1 cellular context compared by ENCODE assay signal in the genomic region with DNA sequence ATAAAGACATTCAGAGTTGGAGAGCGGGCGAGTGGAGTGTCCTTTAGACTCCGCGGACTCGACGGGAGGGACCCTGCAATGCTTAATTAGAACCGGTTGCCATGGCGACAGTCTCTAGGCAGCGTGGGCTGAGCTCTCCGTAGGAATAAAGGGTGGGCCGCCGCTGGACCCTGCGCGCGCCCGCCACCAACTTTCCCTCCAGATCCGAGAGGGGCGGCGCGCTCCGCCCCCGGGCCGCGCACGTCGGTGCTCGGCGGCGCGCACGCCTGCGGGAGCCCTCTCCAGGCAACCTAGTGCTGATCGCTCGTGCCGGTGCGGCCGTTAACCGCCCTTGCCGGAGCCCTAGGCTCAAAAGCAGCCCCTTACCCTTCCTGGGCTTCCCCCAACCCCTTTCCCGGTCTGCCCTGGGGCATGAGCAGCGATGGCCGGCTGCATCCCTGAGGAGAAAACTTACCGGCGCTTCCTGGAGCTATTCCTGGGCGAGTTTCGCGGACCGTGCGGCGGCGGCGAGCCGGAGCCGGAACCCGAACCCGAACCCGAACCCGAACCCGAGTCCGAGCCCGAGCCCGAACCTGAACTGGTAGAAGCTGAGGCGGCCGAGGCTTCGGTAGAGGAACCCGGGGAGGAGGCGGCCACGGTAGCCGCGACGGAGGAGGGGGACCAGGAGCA.
A peak's percentile ranks its signal among the peaks of the same experiment; 100 is the strongest.
TF ChIP-seq lines count a peak whose summit lies in the region.

A gene (plus strand): TSS at position 278 of the 669 bp plus-strand sequence.

TF ChIP-seq in K562, 482 proteins besides CTCF, POLR2A, EP300 and RAD21 (continued from another document and continues in another):
- TF ChIP-seq, protein P1, sequence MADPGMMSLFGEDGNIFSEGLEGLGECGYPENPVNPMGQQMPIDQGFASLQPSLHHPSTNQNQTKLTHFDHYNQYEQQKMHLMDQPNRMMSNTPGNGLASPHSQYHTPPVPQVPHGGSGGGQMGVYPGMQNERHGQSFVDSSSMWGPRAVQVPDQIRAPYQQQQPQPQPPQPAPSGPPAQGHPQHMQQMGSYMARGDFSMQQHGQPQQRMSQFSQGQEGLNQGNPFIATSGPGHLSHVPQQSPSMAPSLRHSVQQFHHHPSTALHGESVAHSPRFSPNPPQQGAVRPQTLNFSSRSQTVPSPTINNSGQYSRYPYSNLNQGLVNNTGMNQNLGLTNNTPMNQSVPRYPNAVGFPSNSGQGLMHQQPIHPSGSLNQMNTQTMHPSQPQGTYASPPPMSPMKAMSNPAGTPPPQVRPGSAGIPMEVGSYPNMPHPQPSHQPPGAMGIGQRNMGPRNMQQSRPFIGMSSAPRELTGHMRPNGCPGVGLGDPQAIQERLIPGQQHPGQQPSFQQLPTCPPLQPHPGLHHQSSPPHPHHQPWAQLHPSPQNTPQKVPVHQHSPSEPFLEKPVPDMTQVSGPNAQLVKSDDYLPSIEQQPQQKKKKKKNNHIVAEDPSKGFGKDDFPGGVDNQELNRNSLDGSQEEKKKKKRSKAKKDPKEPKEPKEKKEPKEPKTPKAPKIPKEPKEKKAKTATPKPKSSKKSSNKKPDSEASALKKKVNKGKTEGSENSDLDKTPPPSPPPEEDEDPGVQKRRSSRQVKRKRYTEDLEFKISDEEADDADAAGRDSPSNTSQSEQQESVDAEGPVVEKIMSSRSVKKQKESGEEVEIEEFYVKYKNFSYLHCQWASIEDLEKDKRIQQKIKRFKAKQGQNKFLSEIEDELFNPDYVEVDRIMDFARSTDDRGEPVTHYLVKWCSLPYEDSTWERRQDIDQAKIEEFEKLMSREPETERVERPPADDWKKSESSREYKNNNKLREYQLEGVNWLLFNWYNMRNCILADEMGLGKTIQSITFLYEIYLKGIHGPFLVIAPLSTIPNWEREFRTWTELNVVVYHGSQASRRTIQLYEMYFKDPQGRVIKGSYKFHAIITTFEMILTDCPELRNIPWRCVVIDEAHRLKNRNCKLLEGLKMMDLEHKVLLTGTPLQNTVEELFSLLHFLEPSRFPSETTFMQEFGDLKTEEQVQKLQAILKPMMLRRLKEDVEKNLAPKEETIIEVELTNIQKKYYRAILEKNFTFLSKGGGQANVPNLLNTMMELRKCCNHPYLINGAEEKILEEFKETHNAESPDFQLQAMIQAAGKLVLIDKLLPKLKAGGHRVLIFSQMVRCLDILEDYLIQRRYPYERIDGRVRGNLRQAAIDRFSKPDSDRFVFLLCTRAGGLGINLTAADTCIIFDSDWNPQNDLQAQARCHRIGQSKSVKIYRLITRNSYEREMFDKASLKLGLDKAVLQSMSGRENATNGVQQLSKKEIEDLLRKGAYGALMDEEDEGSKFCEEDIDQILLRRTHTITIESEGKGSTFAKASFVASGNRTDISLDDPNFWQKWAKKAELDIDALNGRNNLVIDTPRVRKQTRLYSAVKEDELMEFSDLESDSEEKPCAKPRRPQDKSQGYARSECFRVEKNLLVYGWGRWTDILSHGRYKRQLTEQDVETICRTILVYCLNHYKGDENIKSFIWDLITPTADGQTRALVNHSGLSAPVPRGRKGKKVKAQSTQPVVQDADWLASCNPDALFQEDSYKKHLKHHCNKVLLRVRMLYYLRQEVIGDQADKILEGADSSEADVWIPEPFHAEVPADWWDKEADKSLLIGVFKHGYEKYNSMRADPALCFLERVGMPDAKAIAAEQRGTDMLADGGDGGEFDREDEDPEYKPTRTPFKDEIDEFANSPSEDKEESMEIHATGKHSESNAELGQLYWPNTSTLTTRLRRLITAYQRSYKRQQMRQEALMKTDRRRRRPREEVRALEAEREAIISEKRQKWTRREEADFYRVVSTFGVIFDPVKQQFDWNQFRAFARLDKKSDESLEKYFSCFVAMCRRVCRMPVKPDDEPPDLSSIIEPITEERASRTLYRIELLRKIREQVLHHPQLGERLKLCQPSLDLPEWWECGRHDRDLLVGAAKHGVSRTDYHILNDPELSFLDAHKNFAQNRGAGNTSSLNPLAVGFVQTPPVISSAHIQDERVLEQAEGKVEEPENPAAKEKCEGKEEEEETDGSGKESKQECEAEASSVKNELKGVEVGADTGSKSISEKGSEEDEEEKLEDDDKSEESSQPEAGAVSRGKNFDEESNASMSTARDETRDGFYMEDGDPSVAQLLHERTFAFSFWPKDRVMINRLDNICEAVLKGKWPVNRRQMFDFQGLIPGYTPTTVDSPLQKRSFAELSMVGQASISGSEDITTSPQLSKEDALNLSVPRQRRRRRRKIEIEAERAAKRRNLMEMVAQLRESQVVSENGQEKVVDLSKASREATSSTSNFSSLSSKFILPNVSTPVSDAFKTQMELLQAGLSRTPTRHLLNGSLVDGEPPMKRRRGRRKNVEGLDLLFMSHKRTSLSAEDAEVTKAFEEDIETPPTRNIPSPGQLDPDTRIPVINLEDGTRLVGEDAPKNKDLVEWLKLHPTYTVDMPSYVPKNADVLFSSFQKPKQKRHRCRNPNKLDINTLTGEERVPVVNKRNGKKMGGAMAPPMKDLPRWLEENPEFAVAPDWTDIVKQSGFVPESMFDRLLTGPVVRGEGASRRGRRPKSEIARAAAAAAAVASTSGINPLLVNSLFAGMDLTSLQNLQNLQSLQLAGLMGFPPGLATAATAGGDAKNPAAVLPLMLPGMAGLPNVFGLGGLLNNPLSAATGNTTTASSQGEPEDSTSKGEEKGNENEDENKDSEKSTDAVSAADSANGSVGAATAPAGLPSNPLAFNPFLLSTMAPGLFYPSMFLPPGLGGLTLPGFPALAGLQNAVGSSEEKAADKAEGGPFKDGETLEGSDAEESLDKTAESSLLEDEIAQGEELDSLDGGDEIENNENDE (IDR thresholded peaks at IDR 0.05; ENCODE audit: low read depth, low read length): no peak
- no peak for TF ChIP-seq PTTG1 (tag; IDR thresholded peaks at IDR 0.05; ENCODE audit: low read depth)
- TF ChIP-seq, protein P2, sequence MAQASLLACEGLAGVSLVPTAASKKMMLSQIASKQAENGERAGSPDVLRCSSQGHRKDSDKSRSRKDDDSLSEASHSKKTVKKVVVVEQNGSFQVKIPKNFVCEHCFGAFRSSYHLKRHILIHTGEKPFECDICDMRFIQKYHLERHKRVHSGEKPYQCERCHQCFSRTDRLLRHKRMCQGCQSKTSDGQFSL (CRISPR knock-in tag; IDR thresholded peaks at IDR 0.05): no peak
- TF ChIP-seq, protein P2 (tag; IDR thresholded peaks at IDR 0.05): no peak
- TF ChIP-seq SRSF7 (optimal IDR thresholded peaks at IDR 0.05; ENCODE audit: low read depth, low read length): no peak
- TF ChIP-seq, protein P3, sequence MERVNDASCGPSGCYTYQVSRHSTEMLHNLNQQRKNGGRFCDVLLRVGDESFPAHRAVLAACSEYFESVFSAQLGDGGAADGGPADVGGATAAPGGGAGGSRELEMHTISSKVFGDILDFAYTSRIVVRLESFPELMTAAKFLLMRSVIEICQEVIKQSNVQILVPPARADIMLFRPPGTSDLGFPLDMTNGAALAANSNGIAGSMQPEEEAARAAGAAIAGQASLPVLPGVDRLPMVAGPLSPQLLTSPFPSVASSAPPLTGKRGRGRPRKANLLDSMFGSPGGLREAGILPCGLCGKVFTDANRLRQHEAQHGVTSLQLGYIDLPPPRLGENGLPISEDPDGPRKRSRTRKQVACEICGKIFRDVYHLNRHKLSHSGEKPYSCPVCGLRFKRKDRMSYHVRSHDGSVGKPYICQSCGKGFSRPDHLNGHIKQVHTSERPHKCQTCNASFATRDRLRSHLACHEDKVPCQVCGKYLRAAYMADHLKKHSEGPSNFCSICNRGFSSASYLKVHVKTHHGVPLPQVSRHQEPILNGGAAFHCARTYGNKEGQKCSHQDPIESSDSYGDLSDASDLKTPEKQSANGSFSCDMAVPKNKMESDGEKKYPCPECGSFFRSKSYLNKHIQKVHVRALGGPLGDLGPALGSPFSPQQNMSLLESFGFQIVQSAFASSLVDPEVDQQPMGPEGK (CRISPR knock-in tag; IDR thresholded peaks at IDR 0.05; ENCODE audit: borderline replicate concordance): no peak
- TF ChIP-seq ZKSCAN1 (IDR thresholded peaks at IDR 0.05; ENCODE audit: low read depth, low read length): no peak
- no peak for TF ChIP-seq NR4A1 (CRISPR knock-in tag; IDR thresholded peaks at IDR 0.05)
- TF ChIP-seq NR4A1 (tag; IDR thresholded peaks at IDR 0.05): 0 out of 2 replicates have a peak, but pooled peaks have one; percentile 66
- TF ChIP-seq TRIM24 (IDR thresholded peaks at IDR 0.05): no peak
- TF ChIP-seq FOXP1 (CRISPR knock-in tag; IDR thresholded peaks at IDR 0.05): peak; percentile 70; the same call in 1 of the 2 replicates
- no peak for TF ChIP-seq LCOR (CRISPR knock-in tag; IDR thresholded peaks at IDR 0.05)
- no peak for TF ChIP-seq KLF10 (CRISPR knock-in tag; IDR thresholded peaks at IDR 0.05)
- 0 out of 2 replicates have a peak, but pooled peaks have one; percentile 25 for TF ChIP-seq ZNF76 (CRISPR knock-in tag; IDR thresholded peaks at IDR 0.05; ENCODE audit: borderline replicate concordance)
- TF ChIP-seq BCOR (IDR thresholded peaks at IDR 0.05): no peak
- no peak for TF ChIP-seq HNRNPL (IDR thresholded peaks at IDR 0.05; ENCODE audit: low read depth, low read length)
- peak; percentile 95 for TF ChIP-seq RFX1 (IDR thresholded peaks at IDR 0.05)
- TF ChIP-seq NCOA1 (IDR thresholded peaks at IDR 0.05; ENCODE audit: low read depth): no peak
- TF ChIP-seq HNRNPH1 (optimal IDR thresholded peaks at IDR 0.05; ENCODE audit: low read depth, low read length): no peak
- no peak for TF ChIP-seq PRPF4 (IDR thresholded peaks at IDR 0.05; ENCODE audit: insufficient read depth, low read depth, low read length, poor library complexity, severe bottlenecking)
- no peak for TF ChIP-seq RHOXF2B (CRISPR knock-in tag; conservative IDR thresholded peaks at IDR 0.05)
- TF ChIP-seq NR2C1 (IDR thresholded peaks at IDR 0.05): no peak
- TF ChIP-seq NR2C1 (tag; IDR thresholded peaks at IDR 0.05): no peak
- peak; percentile 85 for TF ChIP-seq ZNF644 (tag; IDR thresholded peaks at IDR 0.05; ENCODE audit: low read depth)
- TF ChIP-seq CAMTA2 (CRISPR knock-in tag; conservative IDR thresholded peaks at IDR 0.05): no peak
- TF ChIP-seq, protein P4, sequence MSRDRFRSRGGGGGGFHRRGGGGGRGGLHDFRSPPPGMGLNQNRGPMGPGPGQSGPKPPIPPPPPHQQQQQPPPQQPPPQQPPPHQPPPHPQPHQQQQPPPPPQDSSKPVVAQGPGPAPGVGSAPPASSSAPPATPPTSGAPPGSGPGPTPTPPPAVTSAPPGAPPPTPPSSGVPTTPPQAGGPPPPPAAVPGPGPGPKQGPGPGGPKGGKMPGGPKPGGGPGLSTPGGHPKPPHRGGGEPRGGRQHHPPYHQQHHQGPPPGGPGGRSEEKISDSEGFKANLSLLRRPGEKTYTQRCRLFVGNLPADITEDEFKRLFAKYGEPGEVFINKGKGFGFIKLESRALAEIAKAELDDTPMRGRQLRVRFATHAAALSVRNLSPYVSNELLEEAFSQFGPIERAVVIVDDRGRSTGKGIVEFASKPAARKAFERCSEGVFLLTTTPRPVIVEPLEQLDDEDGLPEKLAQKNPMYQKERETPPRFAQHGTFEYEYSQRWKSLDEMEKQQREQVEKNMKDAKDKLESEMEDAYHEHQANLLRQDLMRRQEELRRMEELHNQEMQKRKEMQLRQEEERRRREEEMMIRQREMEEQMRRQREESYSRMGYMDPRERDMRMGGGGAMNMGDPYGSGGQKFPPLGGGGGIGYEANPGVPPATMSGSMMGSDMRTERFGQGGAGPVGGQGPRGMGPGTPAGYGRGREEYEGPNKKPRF (IDR thresholded peaks at IDR 0.05; ENCODE audit: low read depth, low read length): no peak
- TF ChIP-seq HDAC3 (IDR thresholded peaks at IDR 0.05; ENCODE audit: borderline replicate concordance, partially characterized antibody): no peak
- no peak for TF ChIP-seq SMAD1 (IDR thresholded peaks at IDR 0.05; ENCODE audit: low read depth, low read length, partially characterized antibody)
- no peak for TF ChIP-seq CREBBP (IDR thresholded peaks at IDR 0.05; ENCODE audit: low read depth, low read length)
- no peak for TF ChIP-seq SP1 (CRISPR knock-in tag; IDR thresholded peaks at IDR 0.05)
- TF ChIP-seq TAF15 (IDR thresholded peaks at IDR 0.05; ENCODE audit: low read depth, low read length): no peak
- TF ChIP-seq, protein P5, sequence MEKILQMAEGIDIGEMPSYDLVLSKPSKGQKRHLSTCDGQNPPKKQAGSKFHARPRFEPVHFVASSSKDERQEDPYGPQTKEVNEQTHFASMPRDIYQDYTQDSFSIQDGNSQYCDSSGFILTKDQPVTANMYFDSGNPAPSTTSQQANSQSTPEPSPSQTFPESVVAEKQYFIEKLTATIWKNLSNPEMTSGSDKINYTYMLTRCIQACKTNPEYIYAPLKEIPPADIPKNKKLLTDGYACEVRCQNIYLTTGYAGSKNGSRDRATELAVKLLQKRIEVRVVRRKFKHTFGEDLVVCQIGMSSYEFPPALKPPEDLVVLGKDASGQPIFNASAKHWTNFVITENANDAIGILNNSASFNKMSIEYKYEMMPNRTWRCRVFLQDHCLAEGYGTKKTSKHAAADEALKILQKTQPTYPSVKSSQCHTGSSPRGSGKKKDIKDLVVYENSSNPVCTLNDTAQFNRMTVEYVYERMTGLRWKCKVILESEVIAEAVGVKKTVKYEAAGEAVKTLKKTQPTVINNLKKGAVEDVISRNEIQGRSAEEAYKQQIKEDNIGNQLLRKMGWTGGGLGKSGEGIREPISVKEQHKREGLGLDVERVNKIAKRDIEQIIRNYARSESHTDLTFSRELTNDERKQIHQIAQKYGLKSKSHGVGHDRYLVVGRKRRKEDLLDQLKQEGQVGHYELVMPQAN (IDR thresholded peaks at IDR 0.05; ENCODE audit: borderline replicate concordance): no peak
- no peak for TF ChIP-seq ZSCAN32 (CRISPR knock-in tag; IDR thresholded peaks at IDR 0.05)
- TF ChIP-seq ZFP1 (CRISPR knock-in tag; IDR thresholded peaks at IDR 0.05): no peak
- TF ChIP-seq, protein P6, sequence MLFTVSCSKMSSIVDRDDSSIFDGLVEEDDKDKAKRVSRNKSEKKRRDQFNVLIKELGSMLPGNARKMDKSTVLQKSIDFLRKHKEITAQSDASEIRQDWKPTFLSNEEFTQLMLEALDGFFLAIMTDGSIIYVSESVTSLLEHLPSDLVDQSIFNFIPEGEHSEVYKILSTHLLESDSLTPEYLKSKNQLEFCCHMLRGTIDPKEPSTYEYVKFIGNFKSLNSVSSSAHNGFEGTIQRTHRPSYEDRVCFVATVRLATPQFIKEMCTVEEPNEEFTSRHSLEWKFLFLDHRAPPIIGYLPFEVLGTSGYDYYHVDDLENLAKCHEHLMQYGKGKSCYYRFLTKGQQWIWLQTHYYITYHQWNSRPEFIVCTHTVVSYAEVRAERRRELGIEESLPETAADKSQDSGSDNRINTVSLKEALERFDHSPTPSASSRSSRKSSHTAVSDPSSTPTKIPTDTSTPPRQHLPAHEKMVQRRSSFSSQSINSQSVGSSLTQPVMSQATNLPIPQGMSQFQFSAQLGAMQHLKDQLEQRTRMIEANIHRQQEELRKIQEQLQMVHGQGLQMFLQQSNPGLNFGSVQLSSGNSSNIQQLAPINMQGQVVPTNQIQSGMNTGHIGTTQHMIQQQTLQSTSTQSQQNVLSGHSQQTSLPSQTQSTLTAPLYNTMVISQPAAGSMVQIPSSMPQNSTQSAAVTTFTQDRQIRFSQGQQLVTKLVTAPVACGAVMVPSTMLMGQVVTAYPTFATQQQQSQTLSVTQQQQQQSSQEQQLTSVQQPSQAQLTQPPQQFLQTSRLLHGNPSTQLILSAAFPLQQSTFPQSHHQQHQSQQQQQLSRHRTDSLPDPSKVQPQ (CRISPR knock-in tag; IDR thresholded peaks at IDR 0.05; ENCODE audit: borderline replicate concordance): no peak
- TF ChIP-seq ZNF232 (CRISPR knock-in tag; IDR thresholded peaks at IDR 0.05): peak; percentile 85; the same call in 1 of the 2 replicates
- TF ChIP-seq SIN3A (IDR thresholded peaks at IDR 0.05; ENCODE audit: borderline replicate concordance in 2 of 2, control insufficient read depth in 1 of 2, low read depth in 2 of 2, low read length in 2 of 2): peak in 1 of 2 experiments; percentile 59; a peak in 1 of 4 replicates
